In genomic region chr6:45801471-45802289, GRCh38 we compare ENCODE assay signal across 12 cellular contexts.
DNase-seq lines count a peak whose midpoint lies in the region; ATAC-seq and TF ChIP-seq lines count a peak whose summit lies in the region.
"Had no signal": no experiment of that assay in that cellular context is flagged by ENCODE, and none has a peak within 500 bp of the region (broad histone marks: within the 10 kb centered on the region; RNA-seq: fewer than 3 reads in every experiment).

No MANE protein-coding gene starts in this region.

- H3K9me3 ChIP-seq in thyroid gland: no peaks in the 10 kb centered on the region
- H3K9me3 ChIP-seq: psoas muscle had no signal

- no peak overlapping the region for H3K27ac ChIP-seq in thyroid gland
- H3K27ac ChIP-seq: psoas muscle had no signal

- ATAC-seq in GM21529 (IDR thresholded peaks at IDR 0.05; ENCODE audit: unreplicated experiment): peak; percentile 56
- ATAC-seq in activated CD8-positive, alpha-beta T cell treated with anti-CD3 and anti-CD28 coated beads for 36 hours: peak; percentile 88
- ATAC-seq: psoas muscle had no signal

- DNase-seq in GM13976 (ENCODE audit: low spot score): peak; percentile 32
- DNase-seq in activated CD8-positive, alpha-beta T cell treated with anti-CD3 and anti-CD28 coated beads for 36 hours: peak; percentile 85
- peak; percentile 55 to 60 for DNase-seq in stimulated activated CD4-positive, alpha-beta T cell treated with anti-CD3 and anti-CD28 coated beads, Interleukin-2, amount 100 ng/mL, for 24 hours
- DNase-seq in NCI-H1092 treated with DMSO at 0.1 percent for 48 hours (lab: John Stamatoyannopoulos, UW): no peak
- DNase-seq in NCI-H2107 treated with DMSO at 0.1 percent for 48 hours (lab: John Stamatoyannopoulos, UW; ENCODE audit: unreplicated experiment): no peak
- no peak for DNase-seq in NCI-H1436 treated with DMSO at 0.1 percent for 48 hours (lab: John Stamatoyannopoulos, UW)
- no peak for DNase-seq in thyroid gland
- DNase-seq: amygdala, H9, hypothalamus, psoas muscle had no signal

- no peak overlapping the region for H3K4me3 ChIP-seq in thyroid gland (replicated peaks in 1 of 3)
- H3K4me3 ChIP-seq: psoas muscle had no signal

- intact Hi-C loops in activated CD8-positive, alpha-beta T cell treated with anti-CD3 and anti-CD28 coated beads for 36 hours (cut with micrococcal nuclease): loop anchor here (2.0 to 5.0 kb wide), 2 partner anchors 59 to 119 kb away; no protein-coding TSS in a partner anchor
- intact Hi-C loops in thyroid gland (cut with DNase I): no loop called here

- H3K4me3 Mint-ChIP-seq in activated CD8-positive, alpha-beta T cell treated with anti-CD3 and anti-CD28 coated beads for 36 hours: no peak overlapping the region
- H3K4me3 Mint-ChIP-seq: H9 had no signal

- H3K9me3 Mint-ChIP-seq in activated CD8-positive, alpha-beta T cell treated with anti-CD3 and anti-CD28 coated beads for 36 hours: no peaks in the 10 kb centered on the region
- H3K9me3 Mint-ChIP-seq: H9 had no signal

- CTCF ChIA-PET in activated CD8-positive, alpha-beta T cell treated with anti-CD3 and anti-CD28 coated beads for 36 hours (lab: Charles Lee): interaction anchor here (0.7 to 1.4 kb wide), 4 partner anchors 60 to 121 kb away, joined by 3 to 4 read pairs (median 3); no protein-coding TSS in a partner anchor

- H3K36me3 ChIP-seq in thyroid gland: no peaks in the 10 kb centered on the region

- POLR2A ChIA-PET in activated CD8-positive, alpha-beta T cell treated with anti-CD3 and anti-CD28 coated beads for 36 hours (lab: Charles Lee): interaction anchor here (0.7 to 2.5 kb wide), 2 partner anchors 21 to 30 kb away, joined by 3 to 5 read pairs; no protein-coding TSS in a partner anchor

- H3K27me3 Mint-ChIP-seq in activated CD8-positive, alpha-beta T cell treated with anti-CD3 and anti-CD28 coated beads for 36 hours: peaks cover 7% of the 10 kb centered on the region

- no peaks in the 10 kb centered on the region for H3K4me1 ChIP-seq in thyroid gland
- H3K4me1 ChIP-seq: psoas muscle had no signal

- H3K4me1 Mint-ChIP-seq in activated CD8-positive, alpha-beta T cell treated with anti-CD3 and anti-CD28 coated beads for 36 hours (ENCODE audit: low read depth): peaks cover 20% of the 10 kb centered on the region
- H3K4me1 Mint-ChIP-seq: H9 had no signal

- WGBS in thyroid gland, 2 donors: 60 to 67% methylated on average over 10 of the region's 10 CpGs

- no peak for TF ChIP-seq CTCF in GM13976 (IDR thresholded peaks at IDR 0.05; ENCODE audit: borderline replicate concordance, control extremely low read depth, extremely low read depth, insufficient read depth, missing control alignments)
- no peak for TF ChIP-seq CTCF in activated CD8-positive, alpha-beta T cell treated with anti-CD3 and anti-CD28 coated beads for 36 hours (IDR thresholded peaks at IDR 0.05)
- no peak for TF ChIP-seq CTCF in thyroid gland (IDR thresholded peaks at IDR 0.05)

- H3K27me3 ChIP-seq in thyroid gland: no peaks in the 10 kb centered on the region

- TF ChIP-seq POLR2A in thyroid gland (IDR thresholded peaks at IDR 0.05): no peak

- H3K27ac Mint-ChIP-seq in activated CD8-positive, alpha-beta T cell treated with anti-CD3 and anti-CD28 coated beads for 36 hours: peak overlapping the region; percentile 66
- H3K27ac Mint-ChIP-seq: H9 had no signal

- in situ Hi-C loops in GM13976 (cut with MboI; ENCODE audit: low sequenced_read_pairs, unreplicated experiment): no loop called here

- H3K36me3 Mint-ChIP-seq in activated CD8-positive, alpha-beta T cell treated with anti-CD3 and anti-CD28 coated beads for 36 hours (ENCODE audit: low read depth): no peaks in the 10 kb centered on the region

Comparison
In these comparisons a context has a peak if more than half of its experiments do, and no peak if none do; other contexts are left out.
1. DNase-seq: peak in GM13976 (single experiment), activated CD8-positive, alpha-beta T cell treated with anti-CD3 and anti-CD28 coated beads for 36 hours (single experiment) and stimulated activated CD4-positive, alpha-beta T cell treated with anti-CD3 and anti-CD28 coated beads, Interleukin-2, amount 100 ng/mL, for 24 hours (2 of 2); none in NCI-H1092 treated with DMSO at 0.1 percent for 48 hours (single experiment), NCI-H2107 treated with DMSO at 0.1 percent for 48 hours (single experiment), NCI-H1436 treated with DMSO at 0.1 percent for 48 hours (single experiment) and thyroid gland (0 of 2).